Comparison of ENCODE assay signal across 39 cellular contexts in the genomic region with DNA sequence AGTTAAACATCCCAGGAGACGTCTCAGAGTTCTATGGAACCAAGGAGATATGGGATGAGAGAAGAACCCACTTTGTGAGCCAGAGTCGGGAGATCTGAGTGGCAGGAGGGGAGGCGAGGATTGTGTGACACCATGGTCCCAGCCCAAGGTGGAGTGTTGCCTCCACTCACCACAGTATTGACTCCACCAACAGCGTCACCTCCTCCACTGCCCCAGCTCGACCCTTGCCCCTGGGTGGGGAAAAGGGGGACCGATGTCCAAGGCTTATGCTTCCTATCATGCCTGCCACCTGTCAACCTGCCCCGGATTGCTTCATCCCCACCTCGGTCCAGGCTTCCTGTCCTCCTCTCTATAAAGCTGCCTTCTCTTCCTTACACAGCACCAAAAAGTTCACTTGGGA. TPM values are rescaled to one million over a fixed set of nuclear protein-coding genes. Genes with fewer than 3 reads are reported as not detected.
"Had no signal": no experiment of that assay in that cellular context is flagged by ENCODE, and none has a peak within 500 bp of the region (broad histone marks: within the 10 kb centered on the region; RNA-seq: fewer than 3 reads in every experiment).

No MANE protein-coding gene starts in this region.

- ATAC-seq: activated CD4-positive, CD25-positive, alpha-beta regulatory T cell treated with anti-CD3 and anti-CD28 coated beads, Interleukin-2, amount 50 U/mL, for 24 hours; activated CD8-positive, alpha-beta T cell treated with anti-CD3 and anti-CD28 coated beads for 36 hours; activated T-cell treated with anti-CD3 and anti-CD28 coated beads, Interleukin-2, amount 50 U/mL, for 4 hours; body of pancreas; effector memory CD8-positive, alpha-beta T cell; gastroesophageal sphincter; T-helper 17 cell had no signal

- H3K36me3 ChIP-seq: gastroesophageal sphincter, WERI-Rb-1 had no signal

- FAIRE-seq: colon, endothelial cell of umbilical vein had no signal

- H3K4me1 Mint-ChIP-seq: activated T-helper 17 cell treated with anti-CD3 and anti-CD28 coated beads, Interleukin-2, amount 50 U/mL, for 72 hours had no signal

- H3K4me3 ChIP-seq: body of pancreas, esophagus squamous epithelium, gastroesophageal sphincter had no signal

- H3K9me3 Mint-ChIP-seq: activated B cell treated with CpG ODN at 0.5 μM for 24 hours; activated CD8-positive, alpha-beta T cell treated with anti-CD3 and anti-CD28 coated beads for 36 hours; activated T-cell treated with anti-CD3 and anti-CD28 coated beads, Interleukin-2, amount 50 U/mL, for 4 hours; activated T-helper 17 cell treated with anti-CD3 and anti-CD28 coated beads, Interleukin-2, amount 50 U/mL, for 72 hours; effector memory CD8-positive, alpha-beta T cell; T-helper 2 cell treated with Interferon-gamma antibody and Interleukin-4, amounts not matched to agents 5 μg/mL and 100 μg/mL, for 36 hours had no signal

- H3K4me3 Mint-ChIP-seq: activated B cell treated with CpG ODN at 0.5 μM for 24 hours; activated CD8-positive, alpha-beta T cell treated with anti-CD3 and anti-CD28 coated beads for 36 hours; activated naive CD8-positive, alpha-beta T cell; activated T-cell treated with anti-CD3 and anti-CD28 coated beads, Interleukin-2, amount 50 U/mL, for 4 hours; activated T-helper 17 cell treated with anti-CD3 and anti-CD28 coated beads, Interleukin-2, amount 50 U/mL, for 72 hours; effector memory CD8-positive, alpha-beta T cell; T-helper 17 cell; T-helper 2 cell treated with Interferon-gamma antibody and Interleukin-4, amounts not matched to agents 5 μg/mL and 100 μg/mL, for 36 hours had no signal

- H3K9me3 ChIP-seq: body of pancreas, esophagus squamous epithelium, gastroesophageal sphincter had no signal

- DNase-seq: activated B cell treated with CpG ODN at 0.5 μM for 24 hours; activated CD4-positive, alpha-beta T cell treated with anti-CD3 and anti-CD28 coated beads for 48 hours; activated CD4-positive, alpha-beta T cell treated with anti-CD3 and anti-CD28 coated beads, Interleukin-2, amount 50 U/mL, for 1 hour; activated CD4-positive, alpha-beta T cell treated with anti-CD3 and anti-CD28 coated beads, Interleukin-2, amount 50 U/mL, for 48 hours; activated CD8-positive, alpha-beta memory T cell treated with anti-CD3 and anti-CD28 coated beads for 24 hours; activated CD8-positive, alpha-beta T cell treated with anti-CD3 and anti-CD28 coated beads for 36 hours; activated effector memory CD4-positive, alpha-beta T cell treated with Interleukin-2 at 50 U/mL for 16 hours; activated gamma-delta T cell treated with Interleukin-2 at 50 U/mL for 16 hours; activated naive CD4-positive, alpha-beta T cell treated with anti-CD3 and anti-CD28 coated beads, Interleukin-2, amount 50 U/mL, for 16 hours; activated naive CD4-positive, alpha-beta T cell treated with Interleukin-2 at 50 U/mL for 16 hours; activated T-cell treated with anti-CD3 and anti-CD28 coated beads, Interleukin-2, amount 50 U/mL, for 4 hours; amniotic stem cell; anterior cingulate cortex; body of pancreas; caudate nucleus; cortex of kidney; dermis blood vessel endothelial cell; effector CD4-positive, alpha-beta T cell; effector memory CD8-positive, alpha-beta T cell; esophagus squamous epithelium; foreskin melanocyte; T-helper 1 cell; T-helper 17 cell; T1000 had no signal

- H3K36me3 Mint-ChIP-seq: activated naive CD8-positive, alpha-beta T cell had no signal

- H3K27me3 ChIP-seq: body of pancreas had no signal

- H3K27ac Mint-ChIP-seq: activated B cell treated with CpG ODN at 0.5 μM for 24 hours; activated CD8-positive, alpha-beta T cell treated with anti-CD3 and anti-CD28 coated beads for 36 hours; activated naive CD8-positive, alpha-beta T cell; activated T-helper 17 cell treated with anti-CD3 and anti-CD28 coated beads, Interleukin-2, amount 50 U/mL, for 72 hours; T-helper 17 cell; T-helper 2 cell treated with Interferon-gamma antibody and Interleukin-4, amounts not matched to agents 5 μg/mL and 100 μg/mL, for 36 hours had no signal

- H3K27ac ChIP-seq: body of pancreas, epithelial cell of prostate, esophagus squamous epithelium, gastroesophageal sphincter, WERI-Rb-1 had no signal

RNA-seq across cellular contexts. Expression of a gene that starts 7.5 kb away (rescaled TPM):
- total RNA-seq: endothelial cell of umbilical vein, glomerular endothelial cell, T-helper 17 cell had no signal
- polyA plus RNA-seq: endothelial cell of umbilical vein had no signal

RNA-seq across cellular contexts. Expression of a gene that starts 15.7 kb away (rescaled TPM):
- total RNA-seq: activated B cell treated with CpG ODN at 0.5 μM for 24 hours; activated CD8-positive, alpha-beta T cell treated with anti-CD3 and anti-CD28 coated beads for 36 hours; activated T-cell treated with anti-CD3 and anti-CD28 coated beads, Interleukin-2, amount 50 U/mL, for 4 hours; activated T-helper 17 cell treated with anti-CD3 and anti-CD28 coated beads, Interleukin-2, amount 50 U/mL, for 72 hours; body of pancreas; chondrocyte; dermis blood vessel endothelial cell; endothelial cell of umbilical vein; fibroblast of lung; fibroblast of villous mesenchyme; gastroesophageal sphincter; glomerular endothelial cell; T-helper 17 cell had no signal
- polyA plus RNA-seq: endothelial cell of umbilical vein, fibroblast of lung had no signal

RNA-seq across cellular contexts. Expression of a gene that starts 22.2 kb away (rescaled TPM):
- total RNA-seq: activated B cell treated with CpG ODN at 0.5 μM for 24 hours; activated CD8-positive, alpha-beta T cell treated with anti-CD3 and anti-CD28 coated beads for 36 hours; activated T-cell treated with anti-CD3 and anti-CD28 coated beads, Interleukin-2, amount 50 U/mL, for 4 hours; activated T-helper 17 cell treated with anti-CD3 and anti-CD28 coated beads, Interleukin-2, amount 50 U/mL, for 72 hours; body of pancreas; dermis blood vessel endothelial cell; endothelial cell of umbilical vein; fibroblast of villous mesenchyme; glomerular endothelial cell; T-helper 17 cell had no signal
- polyA plus RNA-seq: endothelial cell of umbilical vein had no signal

RNA-seq across cellular contexts. Expression of a gene that starts 27.3 kb away (rescaled TPM):
- total RNA-seq: activated B cell treated with CpG ODN at 0.5 μM for 24 hours; activated CD8-positive, alpha-beta T cell treated with anti-CD3 and anti-CD28 coated beads for 36 hours; activated T-cell treated with anti-CD3 and anti-CD28 coated beads, Interleukin-2, amount 50 U/mL, for 4 hours; activated T-helper 17 cell treated with anti-CD3 and anti-CD28 coated beads, Interleukin-2, amount 50 U/mL, for 72 hours; body of pancreas; chondrocyte; dermis blood vessel endothelial cell; endothelial cell of umbilical vein; esophagus squamous epithelium; fibroblast of lung; fibroblast of villous mesenchyme; gastroesophageal sphincter; glomerular endothelial cell; T-helper 17 cell had no signal
- polyA plus RNA-seq: adipose tissue, endothelial cell of umbilical vein, esophagus, fibroblast of lung had no signal
